14 cellular contexts compared by ENCODE assay signal in the genomic region with DNA sequence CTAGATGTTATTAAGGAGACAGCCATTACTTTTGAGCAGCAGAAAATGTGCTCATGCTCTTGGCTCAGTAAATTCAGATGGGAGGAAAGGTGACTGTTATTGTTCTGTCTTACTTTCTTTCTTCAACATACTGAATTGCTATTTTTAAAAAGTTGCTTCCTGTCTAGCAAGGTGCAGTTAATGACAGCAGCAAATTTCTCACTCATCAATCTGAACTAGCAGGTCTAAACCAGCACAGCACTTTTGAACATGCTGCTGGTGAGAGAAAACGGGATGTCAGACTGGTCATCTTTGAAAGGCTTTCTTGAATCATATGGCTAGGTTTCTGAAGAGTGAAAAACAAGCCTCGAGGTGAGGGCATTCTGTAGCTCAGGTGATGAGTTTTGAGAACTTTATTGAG.
DNase-seq lines count a peak whose midpoint lies in the region; ATAC-seq, FAIRE-seq and TF ChIP-seq lines count a peak whose summit lies in the region.
"Had no signal": no experiment of that assay in that cellular context is flagged by ENCODE, and none has a peak within 500 bp of the region (broad histone marks: within the 10 kb centered on the region; RNA-seq: fewer than 3 reads in every experiment).

No MANE protein-coding gene starts in this region.

- TF ChIP-seq CTCF in left lung (IDR thresholded peaks at IDR 0.05) (no peak), adrenal gland (IDR thresholded peaks at IDR 0.05) (no peak)

- DNase-seq in GM12892 (ENCODE audit: insufficient read length) (peak; percentile 21), left lung (no peak), DMS53 treated with DMSO at 0.1 percent for 48 hours (lab: John Stamatoyannopoulos, UW; ENCODE audit: unreplicated experiment) (no peak), adrenal gland (no peak), SW 1271 (lab: John Stamatoyannopoulos, UW) (no peak)
- DNase-seq: activated CD4-positive, alpha-beta T cell treated with anti-CD3 and anti-CD28 coated beads for 48 hours; Kasumi-1; left colon; SK-N-SH had no signal

- peak; percentile 62 for FAIRE-seq in GM12892 (lab: Jason Lieb, UNC)
- FAIRE-seq: G401.6 had no signal

- H3K36me3 ChIP-seq in left lung = no peaks in the 10 kb centered on the region
- H3K36me3 ChIP-seq in adrenal gland (replicated peaks in 1 of 2) = no peaks in the 10 kb centered on the region

- H3K4me3 ChIP-seq in left lung = no peak overlapping the region
- no peak overlapping the region for H3K4me3 ChIP-seq in adrenal gland

- H3K27ac ChIP-seq in left lung (no peak overlapping the region), adrenal gland (no peak overlapping the region)

- H3K27me3 ChIP-seq in left lung = no peaks in the 10 kb centered on the region
- H3K27me3 ChIP-seq in adrenal gland = no peaks in the 10 kb centered on the region

- ATAC-seq in GM19452 (IDR thresholded peaks at IDR 0.05; ENCODE audit: unreplicated experiment) = peak; percentile 61
- peak; percentile 43 for ATAC-seq in HG02884 (IDR thresholded peaks at IDR 0.05; ENCODE audit: unreplicated experiment)
- peak; percentile 61 for ATAC-seq in HG03565 (IDR thresholded peaks at IDR 0.05; ENCODE audit: unreplicated experiment)
- ATAC-seq in left lung = no peak
- ATAC-seq: HCT116, left colon had no signal

- TF ChIP-seq POLR2A in GM12892 (IDR thresholded peaks at IDR 0.05; ENCODE audit: low read depth, low read length) = no peak
- TF ChIP-seq POLR2A in adrenal gland (IDR thresholded peaks at IDR 0.05) = no peak

- 63 to 71% (median 66%) methylated on average over 2 of the region's 2 CpGs for WGBS in adrenal gland, 4 donors

- H3K9me3 ChIP-seq in left lung (no peaks in the 10 kb centered on the region), adrenal gland (replicated peaks in 1 of 3) (no peaks in the 10 kb centered on the region)
- H3K9me3 ChIP-seq: SK-N-SH had no signal

- intact Hi-C loops in left lung (cut with DNase I) (no loop called here), adrenal gland (cut with DNase I) (no loop called here)

- H3K4me1 ChIP-seq in left lung (no peaks in the 10 kb centered on the region), adrenal gland (replicated peaks in 1 of 2) (peaks cover 3 to 15% of the 10 kb centered on the region in 2 donors)
